Comparison of ENCODE assay signal across 17 cellular contexts in the genomic region with DNA sequence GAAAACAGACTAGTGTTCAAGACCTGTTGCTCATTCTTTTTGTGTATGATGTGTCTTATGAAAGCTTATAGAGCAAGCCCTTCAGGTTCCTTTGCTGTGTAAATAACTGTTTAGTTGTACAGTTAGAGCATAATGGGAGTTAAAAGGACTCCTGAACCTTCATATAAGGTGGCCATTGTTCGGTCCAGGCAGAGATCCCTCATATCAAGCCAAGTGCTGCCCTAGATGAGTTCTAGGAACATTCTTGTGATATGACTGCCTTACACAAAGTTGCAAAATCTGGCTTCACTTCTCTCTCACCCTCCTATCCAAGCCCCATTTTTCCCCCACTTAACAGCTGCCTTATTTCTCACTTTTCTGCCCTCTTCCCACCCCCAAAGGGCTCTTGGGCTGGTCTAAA. TPM values are rescaled to one million over a fixed set of nuclear protein-coding genes. Genes with fewer than 3 reads are reported as not detected.
DNase-seq lines count a peak whose midpoint lies in the region; ATAC-seq and TF ChIP-seq lines count a peak whose summit lies in the region.
"Had no signal": no experiment of that assay in that cellular context is flagged by ENCODE, and none has a peak within 500 bp of the region (broad histone marks: within the 10 kb centered on the region; RNA-seq: fewer than 3 reads in every experiment).

No MANE protein-coding gene starts in this region.

- peak overlapping the region; percentile 45 to 72 for H3K27ac Mint-ChIP-seq in natural killer cell treated with Interleukin-12 subunit alpha and Interleukin-12 subunit beta and Interleukin-15 and Interleukin-18, amount 100 ng/mL, for 72 hours
- H3K27ac Mint-ChIP-seq in activated naive CD4-positive, alpha-beta T cell treated with anti-CD3 and anti-CD28 coated beads for 36 hours, result no peak overlapping the region
- H3K27ac Mint-ChIP-seq: activated naive CD4-positive, alpha-beta T cell treated with anti-CD3 and anti-CD28 coated beads, Interleukin-2, amount 50 U/mL, for 72 hours had no signal

- peaks cover 47 to 71% of the 10 kb centered on the region in 2 donors for H3K4me1 Mint-ChIP-seq in natural killer cell treated with Interleukin-12 subunit alpha and Interleukin-12 subunit beta and Interleukin-15 and Interleukin-18, amount 100 ng/mL, for 72 hours (ENCODE audit: low read depth in 2 of 2)
- H3K4me1 Mint-ChIP-seq in activated naive CD4-positive, alpha-beta T cell treated with anti-CD3 and anti-CD28 coated beads for 36 hours (ENCODE audit: low read depth), result peaks cover 5% of the 10 kb centered on the region

- CTCF ChIA-PET in activated naive CD4-positive, alpha-beta T cell treated with anti-CD3 and anti-CD28 coated beads for 36 hours (lab: Charles Lee), result interaction anchor here (0.6 to 0.7 kb wide), 2 partner anchors 25 to 54 kb away, joined by 3 to 4 read pairs; no protein-coding TSS in a partner anchor

- peaks cover 16% of the 10 kb centered on the region; the same call in 1 of the 2 replicates for H3K36me3 ChIP-seq in GM23248 (ENCODE audit: low read depth)
- H3K36me3 ChIP-seq: colonic mucosa had no signal

- H3K27me3 Mint-ChIP-seq in natural killer cell treated with Interleukin-12 subunit alpha and Interleukin-12 subunit beta and Interleukin-15 and Interleukin-18, amount 100 ng/mL, for 72 hours, result no peaks in the 10 kb centered on the region
- no peaks in the 10 kb centered on the region for H3K27me3 Mint-ChIP-seq in activated naive CD4-positive, alpha-beta T cell treated with anti-CD3 and anti-CD28 coated beads for 36 hours (ENCODE audit: low read depth)

- no peak overlapping the region for H3K9ac ChIP-seq in GM23248

- H3K4me1 ChIP-seq in GM23248 (ENCODE audit: insufficient read depth), result peaks cover 60% of the 10 kb centered on the region
- H3K4me1 ChIP-seq: BE2C, colonic mucosa had no signal

- no peaks in the 10 kb centered on the region for H3K27me3 ChIP-seq in GM23248 (replicated peaks; ENCODE audit: insufficient read depth)
- H3K27me3 ChIP-seq: BE2C, colonic mucosa, esophagus squamous epithelium had no signal

- H3K4me3 Mint-ChIP-seq in natural killer cell treated with Interleukin-12 subunit alpha and Interleukin-12 subunit beta and Interleukin-15 and Interleukin-18, amount 100 ng/mL, for 72 hours, result peak overlapping the region; percentile 24
- H3K4me3 Mint-ChIP-seq in activated naive CD4-positive, alpha-beta T cell treated with anti-CD3 and anti-CD28 coated beads for 36 hours, result no peak overlapping the region

- DNase-seq in AG10803 (ENCODE audit: low read depth) (peak; percentile 60), GM23248 (peak; percentile 78), choroid plexus epithelial cell (ENCODE audit: low read depth) (peak; percentile 57), C1 segment of cervical spinal cord (lab: John Stamatoyannopoulos, UW) (no peak)
- DNase-seq in natural killer cell treated with Interleukin-12 subunit alpha and Interleukin-12 subunit beta and Interleukin-15 and Interleukin-18, amount 100 ng/mL, for 72 hours (ENCODE audit: low spot score), result no peak
- no peak for DNase-seq in activated naive CD4-positive, alpha-beta T cell treated with anti-CD3 and anti-CD28 coated beads for 36 hours
- DNase-seq: BE2C; colonic mucosa; DMS79; esophagus squamous epithelium; KG1; NCI-H1417 treated with DMSO at 0.1 percent for 48 hours; occipital lobe; stimulated activated CD4-positive, alpha-beta T cell treated with anti-CD3 and anti-CD28 coated beads, Interleukin-12 subunit alpha, Interleukin-12 subunit beta, amount 100 ng/mL, for 4 hours had no signal

- in situ Hi-C loops in GM23248 (cut with MboI), result no loop called here

- no peaks in the 10 kb centered on the region for H3K9me3 ChIP-seq in GM23248 (ENCODE audit: low read depth)
- H3K9me3 ChIP-seq: BE2C, colonic mucosa, esophagus squamous epithelium had no signal

- H3K4me3 ChIP-seq in AG10803 (ENCODE audit: low read length) (no peak overlapping the region), GM23248 (no peak overlapping the region; the same call in 1 of the 2 replicates), choroid plexus epithelial cell (ENCODE audit: low read depth, low read length) (no peak overlapping the region)
- H3K4me3 ChIP-seq: colonic mucosa, esophagus squamous epithelium had no signal

- intact Hi-C loops in activated naive CD4-positive, alpha-beta T cell treated with anti-CD3 and anti-CD28 coated beads for 36 hours (cut with micrococcal nuclease), result no loop called here

- H3K27ac ChIP-seq in GM23248, result peak overlapping the region; percentile 66
- H3K27ac ChIP-seq: colonic mucosa had no signal

- H3K36me3 Mint-ChIP-seq in natural killer cell treated with Interleukin-12 subunit alpha and Interleukin-12 subunit beta and Interleukin-15 and Interleukin-18, amount 100 ng/mL, for 72 hours, result peaks cover 51% of the 10 kb centered on the region
- H3K36me3 Mint-ChIP-seq in activated naive CD4-positive, alpha-beta T cell treated with anti-CD3 and anti-CD28 coated beads for 36 hours (ENCODE audit: low read depth), result peaks cover 35% of the 10 kb centered on the region

- no peak for ATAC-seq in natural killer cell treated with Interleukin-12 subunit alpha and Interleukin-12 subunit beta and Interleukin-15 and Interleukin-18, amount 100 ng/mL, for 72 hours
- ATAC-seq in GM21381 (IDR thresholded peaks at IDR 0.05; ENCODE audit: unreplicated experiment), result no peak
- ATAC-seq in HG03175 (IDR thresholded peaks at IDR 0.05; ENCODE audit: unreplicated experiment), result no peak
- ATAC-seq: activated naive CD4-positive, alpha-beta T cell treated with anti-CD3 and anti-CD28 coated beads, Interleukin-2, amount 50 U/mL, for 72 hours had no signal

- H3K9me3 Mint-ChIP-seq in natural killer cell treated with Interleukin-12 subunit alpha and Interleukin-12 subunit beta and Interleukin-15 and Interleukin-18, amount 100 ng/mL, for 72 hours, result no peaks in the 10 kb centered on the region
- no peaks in the 10 kb centered on the region for H3K9me3 Mint-ChIP-seq in activated naive CD4-positive, alpha-beta T cell treated with anti-CD3 and anti-CD28 coated beads for 36 hours
- H3K9me3 Mint-ChIP-seq: activated naive CD4-positive, alpha-beta T cell treated with anti-CD3 and anti-CD28 coated beads, Interleukin-2, amount 50 U/mL, for 72 hours had no signal

- no peaks in the 10 kb centered on the region for H4K20me1 ChIP-seq in GM23248 (ENCODE audit: insufficient read depth)

- H3K9me2 ChIP-seq in GM23248 (ENCODE audit: insufficient read depth), result no peaks in the 10 kb centered on the region

- H3K79me2 ChIP-seq in GM23248 (ENCODE audit: insufficient read depth), result no peaks in the 10 kb centered on the region

- H3K4me2 ChIP-seq in GM23248 (ENCODE audit: unreplicated experiment), result peak overlapping the region; percentile 58

- TF ChIP-seq CTCF in AG10803 (conservative IDR thresholded peaks at IDR 0.05; ENCODE audit: low read length) (no peak), choroid plexus epithelial cell (conservative IDR thresholded peaks at IDR 0.05; ENCODE audit: low read depth, low read length) (no peak)

- no peak overlapping the region for H2AFZ ChIP-seq in GM23248

- whole genome bisulfite sequencing in GM23248 (ENCODE audit: low coverage in 1 of 2, low lambda C conversion rate in 2 of 2, missing lambda C conversion rate in 2 of 2), 2 experiments, result 84 to 88% methylated on average over 1 of the region's 1 CpG

- H3F3A ChIP-seq in GM23248 (ENCODE audit: insufficient read depth), result peaks cover 50% of the 10 kb centered on the region

RNA-seq across cellular contexts. Expression of a gene that starts 26.9 kb away (rescaled TPM):
- total RNA-seq in GM23248 (2014; rRNA removed; shearing (Covaris generic)), result 26.2 and 39.2 TPM in 2 replicates
- 57.2 and 58.1 TPM in 2 replicates for polyA plus RNA-seq in GM23248 (2016; fragmentation: Nextera tagmentation; extraction: Ambion mirVana)
- 100 to 1,000 TPM in 1 of 2 donors, 10 to 100 TPM in 1; 83.5 to 112 TPM for total RNA-seq in natural killer cell treated with Interleukin-12 subunit alpha and Interleukin-12 subunit beta and Interleukin-15 and Interleukin-18, amount 100 ng/mL, for 72 hours
- 10 to 100 TPM; 13.5 to 13.9 TPM for total RNA-seq in activated naive CD4-positive, alpha-beta T cell treated with anti-CD3 and anti-CD28 coated beads for 36 hours

Comparison
In these comparisons a context has a peak if more than half of its experiments do, and no peak if none do; other contexts are left out.
1. DNase-seq: peak in AG10803 (single experiment), GM23248 (single experiment) and choroid plexus epithelial cell (single experiment); none in natural killer cell treated with Interleukin-12 subunit alpha and Interleukin-12 subunit beta and Interleukin-15 and Interleukin-18, amount 100 ng/mL, for 72 hours (single experiment), C1 segment of cervical spinal cord (0 of 14) and activated naive CD4-positive, alpha-beta T cell treated with anti-CD3 and anti-CD28 coated beads for 36 hours (single experiment).